ENCODE assay signal across 37 cellular contexts in the genomic region with DNA sequence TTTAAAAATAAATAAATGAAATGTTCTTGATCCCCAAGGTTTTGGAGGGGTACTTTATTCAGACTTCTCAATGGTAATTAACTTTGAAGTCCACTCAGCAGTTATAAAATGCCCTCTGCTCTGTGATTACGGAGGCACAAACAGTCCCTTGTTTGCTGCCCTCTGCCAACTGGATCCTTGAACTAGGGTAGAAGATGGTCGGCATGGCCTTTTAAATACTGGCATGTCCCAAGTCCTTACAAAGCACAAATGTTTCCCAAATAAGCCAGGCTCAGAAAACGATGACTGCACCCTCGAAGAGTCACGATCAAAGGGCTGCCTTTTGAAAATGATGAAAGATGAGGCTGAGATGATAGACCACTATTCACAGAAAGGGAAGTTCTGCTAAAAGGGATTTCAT. TPM values are rescaled to one million over a fixed set of nuclear protein-coding genes. Genes with fewer than 3 reads are reported as not detected.
"Had no signal": no experiment of that assay in that cellular context is flagged by ENCODE, and none has a peak within 500 bp of the region (broad histone marks: within the 10 kb centered on the region; RNA-seq: fewer than 3 reads in every experiment).

No MANE protein-coding gene starts in this region.

- H3K4me1 Mint-ChIP-seq: activated B cell treated with CpG ODN at 0.5 μM for 24 hours; activated CD4-positive, alpha-beta T cell treated with anti-CD3 and anti-CD28 coated beads, Interleukin-2, amount 10 ng/mL, durations not matched to agents 24 days and 14 days; activated naive CD8-positive, alpha-beta T cell treated with anti-CD3 and anti-CD28 coated beads for 36 hours; activated T-helper 17 cell treated with anti-CD3 and anti-CD28 coated beads, Interleukin-2, amount 50 U/mL, for 72 hours had no signal

- H3K36me3 Mint-ChIP-seq: activated CD4-positive, alpha-beta memory T cell treated with anti-CD3 and anti-CD28 coated beads for 36 hours; activated naive CD4-positive, alpha-beta T cell treated with anti-CD3 and anti-CD28 coated beads, Interleukin-2, amount 50 U/mL, for 72 hours; activated naive CD8-positive, alpha-beta T cell treated with anti-CD3 and anti-CD28 coated beads for 36 hours had no signal

- H3K4me3 Mint-ChIP-seq: activated B cell treated with CpG ODN at 0.5 μM for 24 hours; activated CD4-positive, alpha-beta memory T cell treated with anti-CD3 and anti-CD28 coated beads for 36 hours; activated CD4-positive, alpha-beta T cell treated with anti-CD3 and anti-CD28 coated beads, Interleukin-2, amount 10 ng/mL, durations not matched to agents 24 days and 14 days; activated CD8-positive, alpha-beta T cell treated with anti-CD3 and anti-CD28 coated beads for 36 hours; activated naive CD4-positive, alpha-beta T cell treated with anti-CD3 and anti-CD28 coated beads for 36 hours; activated naive CD8-positive, alpha-beta T cell treated with anti-CD3 and anti-CD28 coated beads for 36 hours; activated T-cell treated with anti-CD3 and anti-CD28 coated beads, Interleukin-2, amount 50 U/mL, for 4 hours; activated T-cell treated with anti-CD3 and anti-CD28 coated beads, Interleukin-2, amount 50 U/mL, for 72 hours; activated T-helper 1 cell treated with anti-CD3 and anti-CD28 coated beads, Interleukin-12 subunit alpha, Interleukin-12 subunit beta, Interleukin-2, Interleukin-4 antibody, amounts not matched to agents 30 ng/mL and 10 ng/mL and 1 ng/mL, durations not matched to agents 14 hours and 24 hours and 36 hours; activated T-helper 17 cell treated with anti-CD3 and anti-CD28 coated beads, Interleukin-2, amount 50 U/mL, for 72 hours; T-helper 1 cell treated with Interleukin-12 subunit alpha and Interleukin-12 subunit beta and Interleukin-4 antibody, amounts not matched to agents 30 μg/mL and 1 μg/mL, for 36 hours; T-helper 2 cell treated with Interferon-gamma antibody and Interleukin-4, amounts not matched to agents 5 μg/mL and 100 μg/mL, for 36 hours had no signal

- DNase-seq: activated B cell treated with CpG ODN at 0.5 μM for 24 hours; activated CD4-positive, alpha-beta memory T cell treated with anti-CD3 and anti-CD28 coated beads for 36 hours; activated CD4-positive, alpha-beta T cell treated with anti-CD3 and anti-CD28 coated beads for 4 hours; activated CD4-positive, alpha-beta T cell treated with anti-CD3 and anti-CD28 coated beads, Interleukin-2, amount 10 ng/mL, durations not matched to agents 24 days and 14 days; activated CD4-positive, alpha-beta T cell treated with anti-CD3 and anti-CD28 coated beads, Interleukin-2, amount 50 U/mL, for 1 hour; activated CD4-positive, alpha-beta T cell treated with anti-CD3 and anti-CD28 coated beads, Interleukin-2, amount 50 U/mL, for 4 hours; activated CD4-positive, CD25-positive, alpha-beta regulatory T cell treated with anti-CD3 and anti-CD28 coated beads, Interleukin-2, amount 50 U/mL, for 72 hours; activated CD8-positive, alpha-beta memory T cell treated with anti-CD3 and anti-CD28 coated beads, Interleukin-2, amount 50 U/mL, for 4 hours; activated CD8-positive, alpha-beta T cell treated with anti-CD3 and anti-CD28 coated beads for 36 hours; activated effector memory CD4-positive, alpha-beta T cell treated with anti-CD3 and anti-CD28 coated beads, Interleukin-2, amount 50 U/mL, for 16 hours; activated gamma-delta T cell treated with Interleukin-2 at 50 U/mL for 16 hours; activated naive CD4-positive, alpha-beta T cell; activated naive CD4-positive, alpha-beta T cell treated with anti-CD3 and anti-CD28 coated beads for 36 hours; activated naive CD8-positive, alpha-beta T cell treated with anti-CD3 and anti-CD28 coated beads for 36 hours; activated T-cell treated with anti-CD3 and anti-CD28 coated beads for 4 hours; activated T-cell treated with anti-CD3 and anti-CD28 coated beads, Interleukin-2, amount 50 U/mL, for 1 hour; activated T-cell treated with anti-CD3 and anti-CD28 coated beads, Interleukin-2, amount 50 U/mL, for 4 hours; activated T-cell treated with anti-CD3 and anti-CD28 coated beads, Interleukin-2, amount 50 U/mL, for 72 hours; adrenal gland; amniotic stem cell; aorta; body of pancreas; brain microvascular endothelial cell; central memory CD4-positive, alpha-beta T cell; T-helper 1 cell; T-helper 2 cell; T-helper 9 cell had no signal

- H3K4me3 ChIP-seq: adrenal gland, body of pancreas, breast epithelium had no signal

- ATAC-seq: activated CD8-positive, alpha-beta T cell treated with anti-CD3 and anti-CD28 coated beads for 36 hours; activated naive CD4-positive, alpha-beta T cell treated with anti-CD3 and anti-CD28 coated beads, Interleukin-2, amount 50 U/mL, for 72 hours; activated T-cell treated with anti-CD3 and anti-CD28 coated beads, Interleukin-2, amount 50 U/mL, for 4 hours; activated T-cell treated with anti-CD3 and anti-CD28 coated beads, Interleukin-2, amount 50 U/mL, for 72 hours; activated T-helper 17 cell treated with anti-CD3 and anti-CD28 coated beads, Interleukin-2, amount 50 U/mL, for 72 hours; body of pancreas had no signal

- FAIRE-seq: astrocyte, TTC549 had no signal

- H3K27me3 Mint-ChIP-seq: activated B cell treated with CpG ODN at 0.5 μM for 24 hours; activated CD4-positive, alpha-beta memory T cell treated with anti-CD3 and anti-CD28 coated beads for 36 hours; activated CD4-positive, alpha-beta T cell treated with anti-CD3 and anti-CD28 coated beads, Interleukin-2, amount 10 ng/mL, durations not matched to agents 24 days and 14 days; activated CD8-positive, alpha-beta T cell treated with anti-CD3 and anti-CD28 coated beads for 36 hours; activated naive CD8-positive, alpha-beta T cell treated with anti-CD3 and anti-CD28 coated beads for 36 hours had no signal

- H3K4me1 ChIP-seq: adrenal gland, body of pancreas, breast epithelium had no signal

- H3K27me3 ChIP-seq: adrenal gland, body of pancreas, brain microvascular endothelial cell, breast epithelium had no signal

- H3K36me3 ChIP-seq: adrenal gland, brain microvascular endothelial cell, breast epithelium had no signal

- H3K27ac Mint-ChIP-seq: activated B cell treated with CpG ODN at 0.5 μM for 24 hours; activated CD4-positive, alpha-beta memory T cell treated with anti-CD3 and anti-CD28 coated beads for 36 hours; activated CD4-positive, alpha-beta T cell treated with anti-CD3 and anti-CD28 coated beads, Interleukin-2, amount 10 ng/mL, durations not matched to agents 24 days and 14 days; activated CD8-positive, alpha-beta T cell treated with anti-CD3 and anti-CD28 coated beads for 36 hours; activated naive CD4-positive, alpha-beta T cell treated with anti-CD3 and anti-CD28 coated beads for 36 hours; activated naive CD4-positive, alpha-beta T cell treated with anti-CD3 and anti-CD28 coated beads, Interleukin-2, amount 50 U/mL, for 72 hours; activated naive CD8-positive, alpha-beta T cell treated with anti-CD3 and anti-CD28 coated beads for 36 hours; activated T-cell treated with anti-CD3 and anti-CD28 coated beads, Interleukin-2, amount 50 U/mL, for 72 hours; activated T-helper 1 cell treated with anti-CD3 and anti-CD28 coated beads, Interleukin-12 subunit alpha, Interleukin-12 subunit beta, Interleukin-2, Interleukin-4 antibody, amounts not matched to agents 30 ng/mL and 10 ng/mL and 1 ng/mL, durations not matched to agents 14 hours and 24 hours and 36 hours; activated T-helper 17 cell treated with anti-CD3 and anti-CD28 coated beads, Interleukin-2, amount 50 U/mL, for 72 hours; T-helper 1 cell treated with Interleukin-12 subunit alpha and Interleukin-12 subunit beta and Interleukin-4 antibody, amounts not matched to agents 30 μg/mL and 1 μg/mL, for 36 hours; T-helper 2 cell treated with Interferon-gamma antibody and Interleukin-4, amounts not matched to agents 5 μg/mL and 100 μg/mL, for 36 hours had no signal

- H3K9me3 Mint-ChIP-seq: activated B cell treated with CpG ODN at 0.5 μM for 24 hours; activated CD4-positive, alpha-beta memory T cell treated with anti-CD3 and anti-CD28 coated beads for 36 hours; activated CD4-positive, alpha-beta T cell treated with anti-CD3 and anti-CD28 coated beads, Interleukin-2, amount 10 ng/mL, durations not matched to agents 24 days and 14 days; activated CD8-positive, alpha-beta T cell treated with anti-CD3 and anti-CD28 coated beads for 36 hours; activated naive CD4-positive, alpha-beta T cell treated with anti-CD3 and anti-CD28 coated beads for 36 hours; activated naive CD4-positive, alpha-beta T cell treated with anti-CD3 and anti-CD28 coated beads, Interleukin-2, amount 50 U/mL, for 72 hours; activated naive CD8-positive, alpha-beta T cell treated with anti-CD3 and anti-CD28 coated beads for 36 hours; activated T-cell treated with anti-CD3 and anti-CD28 coated beads, Interleukin-2, amount 50 U/mL, for 4 hours; activated T-cell treated with anti-CD3 and anti-CD28 coated beads, Interleukin-2, amount 50 U/mL, for 72 hours; activated T-helper 1 cell treated with anti-CD3 and anti-CD28 coated beads, Interleukin-12 subunit alpha, Interleukin-12 subunit beta, Interleukin-2, Interleukin-4 antibody, amounts not matched to agents 30 ng/mL and 10 ng/mL and 1 ng/mL, durations not matched to agents 14 hours and 24 hours and 36 hours; activated T-helper 17 cell treated with anti-CD3 and anti-CD28 coated beads, Interleukin-2, amount 50 U/mL, for 72 hours; T-helper 1 cell treated with Interleukin-12 subunit alpha and Interleukin-12 subunit beta and Interleukin-4 antibody, amounts not matched to agents 30 μg/mL and 1 μg/mL, for 36 hours; T-helper 2 cell treated with Interferon-gamma antibody and Interleukin-4, amounts not matched to agents 5 μg/mL and 100 μg/mL, for 36 hours had no signal

- H3K27ac ChIP-seq: adrenal gland, body of pancreas, brain microvascular endothelial cell, breast epithelium, VCaP had no signal

- H3K9me3 ChIP-seq: adrenal gland, body of pancreas, breast epithelium had no signal

RNA-seq across cellular contexts. Expression of gene GFRA1, which starts 47.0 kb away (rescaled TPM):
- total RNA-seq: activated B cell treated with CpG ODN at 0.5 μM for 24 hours; activated CD4-positive, alpha-beta memory T cell treated with anti-CD3 and anti-CD28 coated beads for 36 hours; activated CD4-positive, alpha-beta T cell treated with anti-CD3 and anti-CD28 coated beads, Interleukin-2, amount 10 ng/mL, durations not matched to agents 24 days and 14 days; activated CD8-positive, alpha-beta memory T cell treated with anti-CD3 and anti-CD28 coated beads for 36 hours; activated CD8-positive, alpha-beta T cell treated with anti-CD3 and anti-CD28 coated beads for 36 hours; activated naive CD4-positive, alpha-beta T cell treated with anti-CD3 and anti-CD28 coated beads for 36 hours; activated naive CD8-positive, alpha-beta T cell treated with anti-CD3 and anti-CD28 coated beads for 36 hours; activated T-cell treated with anti-CD3 and anti-CD28 coated beads, Interleukin-2, amount 50 U/mL, for 72 hours; activated T-helper 1 cell treated with anti-CD3 and anti-CD28 coated beads, Interleukin-12 subunit alpha, Interleukin-12 subunit beta, Interleukin-2, Interleukin-4 antibody, amounts not matched to agents 30 ng/mL and 10 ng/mL and 1 ng/mL, durations not matched to agents 14 hours and 24 hours and 36 hours; activated T-helper 17 cell treated with anti-CD3 and anti-CD28 coated beads, Interleukin-2, amount 50 U/mL, for 72 hours had no signal
